ENCODE assay signal across 26 cellular contexts in genomic region chr3:9695322-9695721, GRCh38. TPM values are rescaled to one million over a fixed set of nuclear protein-coding genes. Genes with fewer than 3 reads are reported as not detected.
"Had no signal": no experiment of that assay in that cellular context is flagged by ENCODE, and none has a peak within 500 bp of the region (broad histone marks: within the 10 kb centered on the region; RNA-seq: fewer than 3 reads in every experiment).

No MANE protein-coding gene starts in this region.

- ATAC-seq: effector memory CD8-positive, alpha-beta T cell; esophagus mucosa; gastrocnemius medialis; right cardiac atrium; T-helper 17 cell had no signal

- DNase-seq: activated CD4-positive, alpha-beta memory T cell treated with anti-CD3 and anti-CD28 coated beads for 36 hours; activated CD4-positive, alpha-beta T cell treated with anti-CD3 and anti-CD28 coated beads for 48 hours; activated naive CD4-positive, alpha-beta T cell treated with Interleukin-2 at 50 U/mL for 16 hours; activated naive CD8-positive, alpha-beta T cell treated with anti-CD3 and anti-CD28 coated beads for 36 hours; activated T-cell treated with anti-CD3 and anti-CD28 coated beads, Interleukin-2, amount 50 U/mL, for 48 hours; effector memory CD8-positive, alpha-beta T cell; gastrocnemius medialis; head of caudate nucleus; naive B cell; right cardiac atrium; stimulated activated CD4-positive, alpha-beta T cell treated with anti-CD3 and anti-CD28 coated beads, Interleukin-1b, Interleukin-23, amount 100 ng/mL, for 48 hours; stomach; T-helper 17 cell had no signal

- H3K9me3 ChIP-seq: breast epithelium, gastrocnemius medialis, prostate gland, stomach, suprapubic skin, tibial nerve had no signal

- H3K4me1 ChIP-seq: breast epithelium, gastrocnemius medialis, prostate gland, stomach, suprapubic skin had no signal

- H3K27ac ChIP-seq: breast epithelium, gastrocnemius medialis, prostate gland, stomach, suprapubic skin, tibial nerve had no signal

- H3K4me3 ChIP-seq: breast epithelium, gastrocnemius medialis, prostate gland, stomach, suprapubic skin, tibial nerve had no signal

- FAIRE-seq: colon, endothelial cell of umbilical vein, islet of Langerhans had no signal

- H3K27me3 ChIP-seq: breast epithelium, gastrocnemius medialis, stomach, suprapubic skin, tibial nerve had no signal

RNA-seq across cellular contexts. Expression of gene CPNE9, which starts 8.3 kb away (rescaled TPM):
- total RNA-seq: activated CD4-positive, alpha-beta memory T cell treated with anti-CD3 and anti-CD28 coated beads for 36 hours; activated naive CD8-positive, alpha-beta T cell treated with anti-CD3 and anti-CD28 coated beads for 36 hours; breast epithelium; dermis microvascular lymphatic vessel endothelial cell; endothelial cell of umbilical vein; esophagus mucosa; gastrocnemius medialis; liver; mononuclear cell; osteocyte; prostate gland; stomach; T-helper 17 cell; tibial nerve; urinary bladder had no signal
- polyA plus RNA-seq: endothelial cell of umbilical vein, liver had no signal
